In the genomic region with DNA sequence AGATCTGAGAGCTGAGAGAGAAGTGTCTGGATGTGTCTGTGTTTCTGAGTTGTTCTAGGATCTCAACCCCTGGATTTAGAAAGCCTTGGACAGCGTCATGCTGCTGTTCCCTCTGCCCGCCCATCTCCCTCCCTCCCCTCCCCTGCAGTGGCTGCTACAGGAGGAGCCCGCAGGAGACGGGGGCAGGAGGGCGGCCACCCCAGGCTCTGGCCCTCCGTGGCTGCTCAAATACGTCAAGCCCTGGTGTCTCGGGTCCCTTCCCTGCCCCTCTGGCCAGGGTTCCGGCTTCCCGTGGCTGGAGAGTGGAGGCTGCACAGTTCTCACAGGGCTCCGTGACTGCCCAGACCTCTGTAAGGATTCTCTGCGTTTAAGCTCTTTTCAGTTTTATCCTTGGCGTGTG, we compare ENCODE assay signal across 17 cellular contexts.
DNase-seq lines count a peak whose midpoint lies in the region; ATAC-seq and TF ChIP-seq lines count a peak whose summit lies in the region.
"Had no signal": no experiment of that assay in that cellular context is flagged by ENCODE, and none has a peak within 500 bp of the region (broad histone marks: within the 10 kb centered on the region; RNA-seq: fewer than 3 reads in every experiment).

No MANE protein-coding gene starts in this region.

- TF ChIP-seq CTCF in left ventricle myocardium inferior (IDR thresholded peaks at IDR 0.05; ENCODE audit: borderline replicate concordance): no peak
- no peak for TF ChIP-seq CTCF in osteocyte (IDR thresholded peaks at IDR 0.05)
- TF ChIP-seq CTCF in GM10248 (IDR thresholded peaks at IDR 0.05; ENCODE audit: control extremely low read depth, extremely low read depth, low read depth, missing control alignments): no peak

- intact Hi-C loops in left ventricle myocardium inferior (cut with micrococcal nuclease): no loop called here

- peaks cover 23% of the 10 kb centered on the region for H3K9me3 ChIP-seq in KOPT-K1 (ENCODE audit: insufficient read depth, low read length, poor library complexity, severe bottlenecking)
- H3K9me3 ChIP-seq in left ventricle myocardium inferior (replicated peaks): no peaks in the 10 kb centered on the region
- H3K9me3 ChIP-seq: HAP-1 had no signal

- H3K27me3 ChIP-seq in left ventricle myocardium inferior (ENCODE audit: low read depth): no peaks in the 10 kb centered on the region

- H3K27ac ChIP-seq in KOPT-K1 (ENCODE audit: low read depth, low read length, poor library complexity, severe bottlenecking): peak overlapping the region; percentile 92
- peak overlapping the region; percentile 87 for H3K27ac ChIP-seq in left ventricle myocardium inferior (replicated peaks)

- H3K4me3 Mint-ChIP-seq in osteocyte (ENCODE audit: unreplicated experiment): no peak overlapping the region

- no peaks in the 10 kb centered on the region for H3K27me3 Mint-ChIP-seq in osteocyte (ENCODE audit: unreplicated experiment)

- DNase-seq in ecto neural progenitor cell (ENCODE audit: low spot score): peak; percentile 27
- DNase-seq in left ventricle myocardium inferior: peak; percentile 79
- peak; percentile 66 for DNase-seq in osteocyte (ENCODE audit: extremely low spot score, unreplicated experiment)
- DNase-seq in T-helper 9 cell: no peak
- DNase-seq in GM10248 (ENCODE audit: extremely low spot score): no peak
- DNase-seq: AML-193, Caco-2, DMS53, NCI-H146, NCI-H2107, NCI-H226, NCI-H526, RPMI8226 had no signal

- peaks cover 58% of the 10 kb centered on the region for H3K4me1 ChIP-seq in left ventricle myocardium inferior
- H3K4me1 ChIP-seq: Caco-2, HAP-1 had no signal

- no peak overlapping the region for H3K27ac Mint-ChIP-seq in osteocyte (ENCODE audit: unreplicated experiment)

- H3K36me3 ChIP-seq in KOPT-K1 (ENCODE audit: insufficient read depth, low read length): peaks cover 51% of the 10 kb centered on the region
- H3K36me3 ChIP-seq in left ventricle myocardium inferior: no peaks in the 10 kb centered on the region
- H3K36me3 ChIP-seq: HAP-1 had no signal

- H3K9me3 Mint-ChIP-seq in osteocyte (ENCODE audit: unreplicated experiment): no peaks in the 10 kb centered on the region

- POLR2A ChIA-PET in GM10248 (lab: Yijun Ruan, JAX): no interaction called here

- H3K4me1 Mint-ChIP-seq in osteocyte (ENCODE audit: unreplicated experiment): peaks cover 1% of the 10 kb centered on the region

- CTCF ChIA-PET in GM10248 (lab: Yijun Ruan, JAX): no interaction called here

- no peak for ATAC-seq in HG03378 (IDR thresholded peaks at IDR 0.05; ENCODE audit: unreplicated experiment)
- ATAC-seq: GM12878 had no signal

- H3K36me3 Mint-ChIP-seq in osteocyte (ENCODE audit: unreplicated experiment): no peaks in the 10 kb centered on the region

- peak overlapping the region; percentile 11 for H3K4me3 ChIP-seq in left ventricle myocardium inferior
- H3K4me3 ChIP-seq: GM12878, HAP-1 had no signal

Comparison
In these comparisons a context has a peak if more than half of its experiments do, and no peak if none do; other contexts are left out.
1. DNase-seq: peak in ecto neural progenitor cell (single experiment), left ventricle myocardium inferior (single experiment) and osteocyte (single experiment); none in T-helper 9 cell (single experiment) and GM10248 (single experiment).